Comparison of ENCODE assay signal across 2 cellular contexts in genomic region chr9:108113579-108113978, GRCh38.
A peak's percentile ranks its signal among the peaks of the same experiment; 100 is the strongest.
TF ChIP-seq lines count a peak whose summit lies in the region.

No MANE protein-coding gene starts in this region.

TF ChIP-seq in IMR-90, 13 proteins besides CTCF, POLR2A, EP300 and RAD21 (continued from another document):
- no peak for TF ChIP-seq ELK1 (IDR thresholded peaks at IDR 0.05; ENCODE audit: borderline replicate concordance, low read depth, low read length)
- no peak for TF ChIP-seq USF2 (IDR thresholded peaks at IDR 0.05; ENCODE audit: low read depth, low read length)
- no peak for TF ChIP-seq NFE2L2 (IDR thresholded peaks at IDR 0.05; ENCODE audit: low read depth, low read length)
- TF ChIP-seq FOS (IDR thresholded peaks at IDR 0.05; ENCODE audit: low read depth, low read length) = no peak

TF ChIP-seq in K562, 482 proteins besides CTCF, POLR2A, EP300 and RAD21 (continued from another document):
- TF ChIP-seq PKNOX1 (IDR thresholded peaks at IDR 0.05) (peak; percentile 17; the same call in 1 of the 2 replicates), SMAD1 (IDR thresholded peaks at IDR 0.05; ENCODE audit: low read depth, low read length, partially characterized antibody) (no peak), PBX2 (CRISPR knock-in tag; IDR thresholded peaks at IDR 0.05; ENCODE audit: low read depth) (no peak), PBX2 (tag; conservative IDR thresholded peaks at IDR 0.05; ENCODE audit: low read depth) (0 out of 2 replicates have a peak, but pooled peaks have one; percentile 23), ZBTB33 (CRISPR knock-in tag; IDR thresholded peaks at IDR 0.05) (no peak), ZNF589 (CRISPR knock-in tag; IDR thresholded peaks at IDR 0.05; ENCODE audit: low read depth) (no peak), U2AF1 (optimal IDR thresholded peaks at IDR 0.05; ENCODE audit: low read depth, low read length) (no peak), MEIS2 (IDR thresholded peaks at IDR 0.05; ENCODE audit: partially characterized antibody) (peak; percentile 31), YY1 (IDR thresholded peaks at IDR 0.05; ENCODE audit: borderline replicate concordance in 1 of 3, control insufficient read depth in 1 of 3, extremely low read depth in 1 of 3, insufficient read depth in 3 of 3, insufficient read length in 1 of 3, insufficient replicate concordance in 2 of 3, low read depth in 1 of 3, low read length in 2 of 3) (no peak), RBBP5 (IDR thresholded peaks at IDR 0.05; ENCODE audit: borderline replicate concordance, insufficient read depth, low read length, poor library complexity, severe bottlenecking) (no peak), SFPQ (IDR thresholded peaks at IDR 0.05; ENCODE audit: low read depth, low read length) (no peak), ZFP36 (IDR thresholded peaks at IDR 0.05; ENCODE audit: low read depth, low read length, partially characterized antibody) (no peak), STAT5A (IDR thresholded peaks at IDR 0.05; ENCODE audit: borderline replicate concordance, low read length) (no peak)
